ENCODE assay signal across 2 cellular contexts in the genomic region with DNA sequence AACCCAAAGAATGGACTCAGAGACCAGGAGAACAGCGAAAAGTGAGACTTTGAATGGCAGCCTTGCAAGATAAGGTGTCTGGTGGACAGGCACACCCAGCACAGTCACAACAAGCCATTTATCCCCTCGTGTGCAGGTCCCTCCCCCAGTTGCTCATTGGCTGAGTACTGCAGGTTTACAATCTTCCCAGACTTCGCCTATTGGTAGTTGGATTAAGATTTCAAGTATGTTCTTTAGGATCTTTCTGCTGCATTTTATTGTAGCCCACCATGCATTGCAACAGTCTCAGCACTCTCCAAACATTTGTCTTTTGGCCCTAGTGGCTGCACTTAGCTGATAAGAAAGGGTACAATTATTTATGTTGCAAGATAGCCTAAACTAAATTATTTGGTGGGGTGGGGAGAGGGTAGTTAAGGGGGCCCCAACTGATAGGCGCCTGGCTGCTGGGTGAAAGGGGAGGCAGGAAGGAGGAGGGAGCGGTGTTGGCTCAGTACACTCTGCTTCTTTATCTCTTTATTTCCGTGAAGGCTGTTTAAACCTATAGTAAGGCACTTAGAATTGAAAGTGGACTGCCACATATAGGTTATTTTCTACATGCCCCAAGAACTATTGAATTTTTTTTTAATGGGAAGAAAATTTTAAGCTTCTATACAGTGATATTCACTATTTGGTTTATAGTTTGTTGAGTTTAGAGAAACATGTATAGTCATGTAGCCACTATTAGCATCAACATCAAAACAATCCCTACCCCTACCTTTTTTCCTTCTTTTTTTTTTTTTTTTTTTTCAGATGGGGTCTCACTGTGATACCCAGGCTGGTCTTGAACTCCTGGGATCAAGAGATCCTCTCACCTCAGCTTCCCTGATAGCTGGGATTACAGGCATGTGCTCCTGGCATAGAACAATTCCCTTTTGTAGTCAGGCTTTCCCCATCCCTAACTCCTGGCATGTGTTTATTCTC.
TF ChIP-seq lines count a peak whose summit lies in the region.

No MANE protein-coding gene starts in this region.

TF ChIP-seq in HCT116, 20 proteins besides CTCF, POLR2A, EP300 and RAD21:
- TF ChIP-seq, protein P1, sequence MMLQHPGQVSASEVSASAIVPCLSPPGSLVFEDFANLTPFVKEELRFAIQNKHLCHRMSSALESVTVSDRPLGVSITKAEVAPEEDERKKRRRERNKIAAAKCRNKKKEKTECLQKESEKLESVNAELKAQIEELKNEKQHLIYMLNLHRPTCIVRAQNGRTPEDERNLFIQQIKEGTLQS (IDR thresholded peaks at IDR 0.05) = no peak
- TF ChIP-seq TCF7L2 (IDR thresholded peaks at IDR 0.05; ENCODE audit: borderline replicate concordance, extremely low read depth, insufficient read depth, insufficient read length) = no peak
- no peak for TF ChIP-seq ZNF274 (IDR thresholded peaks at IDR 0.05; ENCODE audit: low read depth, low read length)

TF ChIP-seq in WTC11, 78 proteins besides CTCF, POLR2A, EP300 and RAD21:
- TF ChIP-seq GRHL2 (CRISPR knock-in tag; IDR thresholded peaks at IDR 0.05; ENCODE audit: insufficient replicate concordance, severe bottlenecking) (no peak), E2F1 (CRISPR knock-in tag; IDR thresholded peaks at IDR 0.05) (no peak), CBFB (CRISPR knock-in tag; IDR thresholded peaks at IDR 0.05; ENCODE audit: low read depth) (no peak), PREB (CRISPR knock-in tag; IDR thresholded peaks at IDR 0.05; ENCODE audit: borderline replicate concordance) (no peak), PRDM15 (CRISPR knock-in tag; IDR thresholded peaks at IDR 0.05) (no peak), ERG (CRISPR knock-in tag; IDR thresholded peaks at IDR 0.05) (no peak), ZNF416 (CRISPR knock-in tag; IDR thresholded peaks at IDR 0.05) (no peak), CDX4 (CRISPR knock-in tag; IDR thresholded peaks at IDR 0.05; ENCODE audit: borderline replicate concordance) (no peak), CREB1 (CRISPR knock-in tag; IDR thresholded peaks at IDR 0.05) (no peak), KAT7 (CRISPR knock-in tag; IDR thresholded peaks at IDR 0.05; ENCODE audit: borderline replicate concordance) (no peak), ZNF138 (CRISPR knock-in tag; conservative IDR thresholded peaks at IDR 0.05) (no peak), OVOL2 (CRISPR knock-in tag; IDR thresholded peaks at IDR 0.05; ENCODE audit: borderline replicate concordance) (no peak), IRF2 (CRISPR knock-in tag; IDR thresholded peaks at IDR 0.05; ENCODE audit: borderline replicate concordance, low read depth) (no peak), USF1 (CRISPR knock-in tag; IDR thresholded peaks at IDR 0.05) (no peak)
- TF ChIP-seq, protein P2, sequence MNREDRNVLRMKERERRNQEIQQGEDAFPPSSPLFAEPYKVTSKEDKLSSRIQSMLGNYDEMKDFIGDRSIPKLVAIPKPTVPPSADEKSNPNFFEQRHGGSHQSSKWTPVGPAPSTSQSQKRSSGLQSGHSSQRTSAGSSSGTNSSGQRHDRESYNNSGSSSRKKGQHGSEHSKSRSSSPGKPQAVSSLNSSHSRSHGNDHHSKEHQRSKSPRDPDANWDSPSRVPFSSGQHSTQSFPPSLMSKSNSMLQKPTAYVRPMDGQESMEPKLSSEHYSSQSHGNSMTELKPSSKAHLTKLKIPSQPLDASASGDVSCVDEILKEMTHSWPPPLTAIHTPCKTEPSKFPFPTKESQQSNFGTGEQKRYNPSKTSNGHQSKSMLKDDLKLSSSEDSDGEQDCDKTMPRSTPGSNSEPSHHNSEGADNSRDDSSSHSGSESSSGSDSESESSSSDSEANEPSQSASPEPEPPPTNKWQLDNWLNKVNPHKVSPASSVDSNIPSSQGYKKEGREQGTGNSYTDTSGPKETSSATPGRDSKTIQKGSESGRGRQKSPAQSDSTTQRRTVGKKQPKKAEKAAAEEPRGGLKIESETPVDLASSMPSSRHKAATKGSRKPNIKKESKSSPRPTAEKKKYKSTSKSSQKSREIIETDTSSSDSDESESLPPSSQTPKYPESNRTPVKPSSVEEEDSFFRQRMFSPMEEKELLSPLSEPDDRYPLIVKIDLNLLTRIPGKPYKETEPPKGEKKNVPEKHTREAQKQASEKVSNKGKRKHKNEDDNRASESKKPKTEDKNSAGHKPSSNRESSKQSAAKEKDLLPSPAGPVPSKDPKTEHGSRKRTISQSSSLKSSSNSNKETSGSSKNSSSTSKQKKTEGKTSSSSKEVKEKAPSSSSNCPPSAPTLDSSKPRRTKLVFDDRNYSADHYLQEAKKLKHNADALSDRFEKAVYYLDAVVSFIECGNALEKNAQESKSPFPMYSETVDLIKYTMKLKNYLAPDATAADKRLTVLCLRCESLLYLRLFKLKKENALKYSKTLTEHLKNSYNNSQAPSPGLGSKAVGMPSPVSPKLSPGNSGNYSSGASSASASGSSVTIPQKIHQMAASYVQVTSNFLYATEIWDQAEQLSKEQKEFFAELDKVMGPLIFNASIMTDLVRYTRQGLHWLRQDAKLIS (CRISPR knock-in tag; IDR thresholded peaks at IDR 0.05; ENCODE audit: borderline replicate concordance) = no peak
- TF ChIP-seq, protein P3, sequence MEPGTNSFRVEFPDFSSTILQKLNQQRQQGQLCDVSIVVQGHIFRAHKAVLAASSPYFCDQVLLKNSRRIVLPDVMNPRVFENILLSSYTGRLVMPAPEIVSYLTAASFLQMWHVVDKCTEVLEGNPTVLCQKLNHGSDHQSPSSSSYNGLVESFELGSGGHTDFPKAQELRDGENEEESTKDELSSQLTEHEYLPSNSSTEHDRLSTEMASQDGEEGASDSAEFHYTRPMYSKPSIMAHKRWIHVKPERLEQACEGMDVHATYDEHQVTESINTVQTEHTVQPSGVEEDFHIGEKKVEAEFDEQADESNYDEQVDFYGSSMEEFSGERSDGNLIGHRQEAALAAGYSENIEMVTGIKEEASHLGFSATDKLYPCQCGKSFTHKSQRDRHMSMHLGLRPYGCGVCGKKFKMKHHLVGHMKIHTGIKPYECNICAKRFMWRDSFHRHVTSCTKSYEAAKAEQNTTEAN (CRISPR knock-in tag; IDR thresholded peaks at IDR 0.05) = no peak
- TF ChIP-seq, protein P1 (CRISPR knock-in tag; conservative IDR thresholded peaks at IDR 0.05) = no peak
